2 cellular contexts compared by ENCODE assay signal in the genomic region with DNA sequence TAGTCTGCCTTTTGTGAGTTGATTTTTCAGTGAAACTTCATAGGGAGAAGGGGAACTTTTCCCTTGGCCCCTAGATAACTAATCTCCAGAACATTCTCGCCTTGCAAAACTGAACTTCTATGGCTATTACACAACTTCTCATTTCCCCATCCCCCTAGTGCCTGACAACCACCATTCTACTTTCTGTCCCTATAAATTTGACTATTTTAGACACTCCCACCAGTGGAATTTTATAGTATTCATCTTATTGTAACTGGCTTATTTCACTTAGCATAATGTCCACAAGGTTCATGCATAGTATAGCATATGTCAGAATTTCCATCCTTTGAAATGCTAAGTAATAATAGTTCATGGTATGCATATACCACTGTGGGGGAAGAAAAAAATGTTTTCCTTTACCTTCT.
A peak's percentile ranks its signal among the peaks of the same experiment; 100 is the strongest.
TF ChIP-seq lines count a peak whose summit lies in the region.

No MANE protein-coding gene starts in this region.

TF ChIP-seq in liver, 16 proteins besides CTCF, POLR2A, EP300 and RAD21:
- no peak for TF ChIP-seq GABPA (IDR thresholded peaks at IDR 0.05 in 1 of 2, conservative IDR thresholded peaks at IDR 0.05 in 1 of 2)
- TF ChIP-seq YY1 (IDR thresholded peaks at IDR 0.05): peak; percentile 36
TF ChIP-seq in liver: peak in this region for 1.

TF ChIP-seq in HepG2, 621 proteins besides CTCF, POLR2A, EP300 and RAD21:
- TF ChIP-seq, protein P1, sequence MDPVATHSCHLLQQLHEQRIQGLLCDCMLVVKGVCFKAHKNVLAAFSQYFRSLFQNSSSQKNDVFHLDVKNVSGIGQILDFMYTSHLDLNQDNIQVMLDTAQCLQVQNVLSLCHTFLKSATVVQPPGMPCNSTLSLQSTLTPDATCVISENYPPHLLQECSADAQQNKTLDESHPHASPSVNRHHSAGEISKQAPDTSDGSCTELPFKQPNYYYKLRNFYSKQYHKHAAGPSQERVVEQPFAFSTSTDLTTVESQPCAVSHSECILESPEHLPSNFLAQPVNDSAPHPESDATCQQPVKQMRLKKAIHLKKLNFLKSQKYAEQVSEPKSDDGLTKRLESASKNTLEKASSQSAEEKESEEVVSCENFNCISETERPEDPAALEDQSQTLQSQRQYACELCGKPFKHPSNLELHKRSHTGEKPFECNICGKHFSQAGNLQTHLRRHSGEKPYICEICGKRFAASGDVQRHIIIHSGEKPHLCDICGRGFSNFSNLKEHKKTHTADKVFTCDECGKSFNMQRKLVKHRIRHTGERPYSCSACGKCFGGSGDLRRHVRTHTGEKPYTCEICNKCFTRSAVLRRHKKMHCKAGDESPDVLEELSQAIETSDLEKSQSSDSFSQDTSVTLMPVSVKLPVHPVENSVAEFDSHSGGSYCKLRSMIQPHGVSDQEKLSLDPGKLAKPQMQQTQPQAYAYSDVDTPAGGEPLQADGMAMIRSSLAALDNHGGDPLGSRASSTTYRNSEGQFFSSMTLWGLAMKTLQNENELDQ (CRISPR knock-in tag; IDR thresholded peaks at IDR 0.05; ENCODE audit: borderline replicate concordance): no peak
- TF ChIP-seq ZNF44 (CRISPR knock-in tag; IDR thresholded peaks at IDR 0.05): no peak
- no peak for TF ChIP-seq CREM (IDR thresholded peaks at IDR 0.05)
- TF ChIP-seq CREM (CRISPR knock-in tag; IDR thresholded peaks at IDR 0.05): no peak
- no peak for TF ChIP-seq JARID2 (CRISPR knock-in tag; IDR thresholded peaks at IDR 0.05; ENCODE audit: insufficient replicate concordance)
- no peak for TF ChIP-seq ATF1 (CRISPR knock-in tag; IDR thresholded peaks at IDR 0.05)
- TF ChIP-seq PAF1 (CRISPR knock-in tag; IDR thresholded peaks at IDR 0.05): no peak
- TF ChIP-seq, protein P2, sequence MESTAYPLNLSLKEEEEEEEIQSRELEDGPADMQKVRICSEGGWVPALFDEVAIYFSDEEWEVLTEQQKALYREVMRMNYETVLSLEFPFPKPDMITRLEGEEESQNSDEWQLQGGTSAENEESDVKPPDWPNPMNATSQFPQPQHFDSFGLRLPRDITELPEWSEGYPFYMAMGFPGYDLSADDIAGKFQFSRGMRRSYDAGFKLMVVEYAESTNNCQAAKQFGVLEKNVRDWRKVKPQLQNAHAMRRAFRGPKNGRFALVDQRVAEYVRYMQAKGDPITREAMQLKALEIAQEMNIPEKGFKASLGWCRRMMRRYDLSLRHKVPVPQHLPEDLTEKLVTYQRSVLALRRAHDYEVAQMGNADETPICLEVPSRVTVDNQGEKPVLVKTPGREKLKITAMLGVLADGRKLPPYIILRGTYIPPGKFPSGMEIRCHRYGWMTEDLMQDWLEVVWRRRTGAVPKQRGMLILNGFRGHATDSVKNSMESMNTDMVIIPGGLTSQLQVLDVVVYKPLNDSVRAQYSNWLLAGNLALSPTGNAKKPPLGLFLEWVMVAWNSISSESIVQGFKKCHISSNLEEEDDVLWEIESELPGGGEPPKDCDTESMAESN (CRISPR knock-in tag; conservative IDR thresholded peaks at IDR 0.05): no peak
- no peak for TF ChIP-seq ZNF501 (CRISPR knock-in tag; IDR thresholded peaks at IDR 0.05)
- TF ChIP-seq RNF219 (CRISPR knock-in tag; IDR thresholded peaks at IDR 0.05): no peak
- no peak for TF ChIP-seq MYC (CRISPR knock-in tag; IDR thresholded peaks at IDR 0.05; ENCODE audit: borderline replicate concordance)
- TF ChIP-seq, protein P3, sequence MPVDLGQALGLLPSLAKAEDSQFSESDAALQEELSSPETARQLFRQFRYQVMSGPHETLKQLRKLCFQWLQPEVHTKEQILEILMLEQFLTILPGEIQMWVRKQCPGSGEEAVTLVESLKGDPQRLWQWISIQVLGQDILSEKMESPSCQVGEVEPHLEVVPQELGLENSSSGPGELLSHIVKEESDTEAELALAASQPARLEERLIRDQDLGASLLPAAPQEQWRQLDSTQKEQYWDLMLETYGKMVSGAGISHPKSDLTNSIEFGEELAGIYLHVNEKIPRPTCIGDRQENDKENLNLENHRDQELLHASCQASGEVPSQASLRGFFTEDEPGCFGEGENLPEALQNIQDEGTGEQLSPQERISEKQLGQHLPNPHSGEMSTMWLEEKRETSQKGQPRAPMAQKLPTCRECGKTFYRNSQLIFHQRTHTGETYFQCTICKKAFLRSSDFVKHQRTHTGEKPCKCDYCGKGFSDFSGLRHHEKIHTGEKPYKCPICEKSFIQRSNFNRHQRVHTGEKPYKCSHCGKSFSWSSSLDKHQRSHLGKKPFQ (CRISPR knock-in tag; IDR thresholded peaks at IDR 0.05; ENCODE audit: insufficient replicate concordance): no peak
